10 cellular contexts compared by ENCODE assay signal in the genomic region with DNA sequence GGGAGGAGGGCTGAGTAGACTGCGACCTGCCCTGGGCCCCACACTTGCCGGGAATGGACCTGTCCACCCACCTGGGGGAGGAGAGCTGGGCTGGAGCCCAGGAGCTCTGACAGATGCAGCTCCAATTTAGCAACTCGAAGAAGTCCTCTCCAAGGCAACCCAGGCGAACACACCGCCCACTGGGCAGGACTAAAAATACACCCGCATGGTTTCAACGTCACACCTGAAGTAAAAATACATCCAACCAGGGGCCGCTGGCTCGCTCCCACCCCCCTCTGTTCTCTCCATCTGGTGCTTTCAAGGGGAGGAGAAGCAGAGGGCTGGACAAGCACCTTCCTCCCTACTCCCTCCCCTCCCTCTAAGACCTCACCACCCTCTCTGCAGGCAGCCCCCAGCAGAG.
DNase-seq lines count a peak whose midpoint lies in the region; ATAC-seq and TF ChIP-seq lines count a peak whose summit lies in the region.
"Had no signal": no experiment of that assay in that cellular context is flagged by ENCODE, and none has a peak within 500 bp of the region (broad histone marks: within the 10 kb centered on the region; RNA-seq: fewer than 3 reads in every experiment).

No MANE protein-coding gene starts in this region.

- no peaks in the 10 kb centered on the region for H3K36me3 ChIP-seq in lung (ENCODE audit: control insufficient read depth in 2 of 2, insufficient read depth in 2 of 2, low read length in 2 of 2)
- H3K36me3 ChIP-seq in thoracic aorta = no peaks in the 10 kb centered on the region

- ATAC-seq in lung (ENCODE audit: insufficient read depth, low FRiP score) (no peak), thoracic aorta (ENCODE audit: insufficient number of reproducible peaks, low FRiP score, low read depth) (peak; percentile 83), GM19467 (IDR thresholded peaks at IDR 0.05; ENCODE audit: unreplicated experiment) (no peak)

- peaks cover 3 to 15% of the 10 kb centered on the region in 2 donors for H3K4me1 ChIP-seq in lung (ENCODE audit: control insufficient read depth in 2 of 2, insufficient read depth in 2 of 2, low read length in 2 of 2)
- H3K4me1 ChIP-seq in thoracic aorta (ENCODE audit: control insufficient read depth in 1 of 2, low read depth in 2 of 2) = peaks cover 29 to 44% of the 10 kb centered on the region in 2 donors

- 39 to 46% methylated on average over 9 of the region's 9 CpGs for WGBS in lung, 2 donors

- H3K9me3 ChIP-seq in lung (ENCODE audit: control insufficient read depth in 2 of 2, insufficient read depth in 1 of 2, low read length in 1 of 2) = no peaks in the 10 kb centered on the region
- H3K9me3 ChIP-seq in thoracic aorta = no peaks in the 10 kb centered on the region

- H3K27me3 ChIP-seq in lung (ENCODE audit: control insufficient read depth, insufficient read depth) (no peaks in the 10 kb centered on the region), thoracic aorta (replicated peaks; ENCODE audit: insufficient read depth) (no peaks in the 10 kb centered on the region)

- no peak for TF ChIP-seq CTCF in lung (IDR thresholded peaks at IDR 0.05; ENCODE audit: control extremely low read depth, extremely low read depth)
- peak; percentile 20 for TF ChIP-seq CTCF in thoracic aorta (IDR thresholded peaks at IDR 0.05)
- no peak for TF ChIP-seq CTCF in GM10266 (IDR thresholded peaks at IDR 0.05; ENCODE audit: control insufficient read depth, insufficient read depth, low read depth, missing control alignments)

- peak; percentile 57 for DNase-seq in NCI-H2171 (lab: John Stamatoyannopoulos, UW)
- DNase-seq in cerebellum (ENCODE audit: low spot score) = peak; percentile 90
- DNase-seq in lung (ENCODE audit: low spot score) = no peak
- peak; percentile 58 for DNase-seq in thoracic aorta (ENCODE audit: low spot score)
- no peak for DNase-seq in stimulated activated CD4-positive, alpha-beta T cell treated with anti-CD3 and anti-CD28 coated beads, Interleukin-1b, Interleukin-23, amount 100 ng/mL, for 48 hours
- no peak for DNase-seq in activated CD8-positive, alpha-beta memory T cell treated with anti-CD3 and anti-CD28 coated beads, Interleukin-2, amount 50 U/mL, for 48 hours
- no peak for DNase-seq in GM10266 (ENCODE audit: extremely low spot score)
- DNase-seq: activated effector memory CD4-positive, alpha-beta T cell treated with anti-CD3 and anti-CD28 coated beads, Interleukin-2, amount 50 U/mL, for 16 hours; NCI-H146 had no signal

- H3K4me3 ChIP-seq in lung (no peak overlapping the region), thoracic aorta (peak overlapping the region; percentile 55)

- H3K27ac ChIP-seq in lung (ENCODE audit: low read depth in 1 of 2, low read length in 1 of 2) (peak overlapping the region; percentile 64 to 75), thoracic aorta (peak overlapping the region; percentile 59 to 71)

Comparison
In these comparisons a context has a peak if more than half of its experiments do, and no peak if none do; other contexts are left out.
1. DNase-seq: peak in NCI-H2171 (single experiment), cerebellum (single experiment) and thoracic aorta (single experiment); none in lung (single experiment), stimulated activated CD4-positive, alpha-beta T cell treated with anti-CD3 and anti-CD28 coated beads, Interleukin-1b, Interleukin-23, amount 100 ng/mL, for 48 hours (single experiment), activated CD8-positive, alpha-beta memory T cell treated with anti-CD3 and anti-CD28 coated beads, Interleukin-2, amount 50 U/mL, for 48 hours (single experiment) and GM10266 (single experiment).